ENCODE assay signal across 24 cellular contexts in genomic region chr7:1703475-1704325, GRCh38. TPM values are rescaled to one million over a fixed set of nuclear protein-coding genes. Genes with fewer than 3 reads are reported as not detected.
DNase-seq lines count a peak whose midpoint lies in the region; ATAC-seq and TF ChIP-seq lines count a peak whose summit lies in the region.
"Had no signal": no experiment of that assay in that cellular context is flagged by ENCODE, and none has a peak within 500 bp of the region (broad histone marks: within the 10 kb centered on the region; RNA-seq: fewer than 3 reads in every experiment).

No MANE protein-coding gene starts in this region.

- H3K4me3 ChIP-seq in WERI-Rb-1 (ENCODE audit: low read depth, low read length) (no peak overlapping the region), lower lobe of right lung (no peak overlapping the region), aorta (ENCODE audit: low read length in 2 of 2) (no peak overlapping the region)
- H3K4me3 ChIP-seq: breast epithelium, GM23248, K562, lung, vagina had no signal

- H3K9me3 Mint-ChIP-seq in activated naive CD8-positive, alpha-beta T cell treated with anti-CD3 and anti-CD28 coated beads, Interleukin-2, amount 10 ng/mL, durations not matched to agents 7 days and 5 days: peaks cover 3% of the 10 kb centered on the region
- H3K9me3 Mint-ChIP-seq in activated naive CD8-positive, alpha-beta T cell treated with anti-CD3 and anti-CD28 coated beads, Interleukin-2, amount 50 U/mL, for 24 hours: peaks cover 8% of the 10 kb centered on the region

- DNase-seq in activated naive CD8-positive, alpha-beta T cell treated with anti-CD3 and anti-CD28 coated beads, Interleukin-2, amount 10 ng/mL, durations not matched to agents 7 days and 5 days: peak; percentile 10
- no peak for DNase-seq in activated naive CD8-positive, alpha-beta T cell treated with anti-CD3 and anti-CD28 coated beads, Interleukin-2, amount 50 U/mL, for 24 hours
- DNase-seq in WERI-Rb-1 (peak; percentile 36), lower lobe of right lung (peak; percentile 17), aorta (peak; percentile 21 to 61), SIG-M5 (lab: John Stamatoyannopoulos, UW) (no peak)
- DNase-seq: ACHN; activated B cell treated with CpG ODN at 0.5 μM for 24 hours; activated CD8-positive, alpha-beta T cell treated with anti-CD3 and anti-CD28 coated beads for 36 hours; C1 segment of cervical spinal cord; GDM1; GM23248; MV-4-11; NCI-H1694 treated with DMSO at 0.1 percent for 48 hours; nucleus accumbens; retina; stimulated activated CD8-positive, alpha-beta memory T cell treated with anti-CD3 and anti-CD28 coated beads, Interleukin-4, amount 100 ng/mL, for 48 hours had no signal

- H3K36me3 ChIP-seq in WERI-Rb-1 (peaks cover 44% of the 10 kb centered on the region), lower lobe of right lung (no peaks in the 10 kb centered on the region), aorta (ENCODE audit: control insufficient read depth in 1 of 2, insufficient read depth in 2 of 2, low read length in 1 of 2) (no peaks in the 10 kb centered on the region)
- H3K36me3 ChIP-seq: breast epithelium, vagina had no signal

- no peaks in the 10 kb centered on the region for H3K4me1 ChIP-seq in lower lobe of right lung
- no peaks in the 10 kb centered on the region for H3K4me1 ChIP-seq in aorta (ENCODE audit: control insufficient read depth in 1 of 2, insufficient read depth in 2 of 2, low read length in 2 of 2)
- H3K4me1 ChIP-seq: breast epithelium, vagina had no signal

- TF ChIP-seq CTCF in WERI-Rb-1 (IDR thresholded peaks at IDR 0.05; ENCODE audit: low read depth, low read length) (no peak), lower lobe of right lung (IDR thresholded peaks at IDR 0.05) (no peak)

- POLR2A ChIA-PET in activated naive CD8-positive, alpha-beta T cell treated with anti-CD3 and anti-CD28 coated beads, Interleukin-2, amount 10 ng/mL, durations not matched to agents 7 days and 5 days (lab: Charles Lee): no interaction called here

- 76 to 77% methylated on average over 20 of the region's 20 CpGs for whole genome bisulfite sequencing in aorta, 2 donors

- H3K9me3 ChIP-seq in WERI-Rb-1 (ENCODE audit: severe bottlenecking) (peaks cover 10% of the 10 kb centered on the region), lower lobe of right lung (peaks cover 10% of the 10 kb centered on the region), aorta (ENCODE audit: control insufficient read depth, low read length) (peaks cover 4% of the 10 kb centered on the region)
- H3K9me3 ChIP-seq: vagina had no signal

- H3K27me3 Mint-ChIP-seq in activated naive CD8-positive, alpha-beta T cell treated with anti-CD3 and anti-CD28 coated beads, Interleukin-2, amount 10 ng/mL, durations not matched to agents 7 days and 5 days: peaks cover 2% of the 10 kb centered on the region
- H3K27me3 Mint-ChIP-seq in activated naive CD8-positive, alpha-beta T cell treated with anti-CD3 and anti-CD28 coated beads, Interleukin-2, amount 50 U/mL, for 24 hours: peaks cover 4% of the 10 kb centered on the region
- H3K27me3 Mint-ChIP-seq: activated B cell treated with CpG ODN at 0.5 μM for 24 hours; activated CD8-positive, alpha-beta T cell treated with anti-CD3 and anti-CD28 coated beads for 36 hours had no signal

- no peaks in the 10 kb centered on the region for H3K36me3 Mint-ChIP-seq in activated naive CD8-positive, alpha-beta T cell treated with anti-CD3 and anti-CD28 coated beads, Interleukin-2, amount 10 ng/mL, durations not matched to agents 7 days and 5 days
- no peaks in the 10 kb centered on the region for H3K36me3 Mint-ChIP-seq in activated naive CD8-positive, alpha-beta T cell treated with anti-CD3 and anti-CD28 coated beads, Interleukin-2, amount 50 U/mL, for 24 hours (ENCODE audit: low read depth)

- no peak overlapping the region for H3K27ac Mint-ChIP-seq in activated naive CD8-positive, alpha-beta T cell treated with anti-CD3 and anti-CD28 coated beads, Interleukin-2, amount 10 ng/mL, durations not matched to agents 7 days and 5 days
- H3K27ac Mint-ChIP-seq in activated naive CD8-positive, alpha-beta T cell treated with anti-CD3 and anti-CD28 coated beads, Interleukin-2, amount 50 U/mL, for 24 hours: no peak overlapping the region
- H3K27ac Mint-ChIP-seq: activated B cell treated with CpG ODN at 0.5 μM for 24 hours; activated CD8-positive, alpha-beta T cell treated with anti-CD3 and anti-CD28 coated beads for 36 hours; activated T-helper 1 cell treated with anti-CD3 and anti-CD28 coated beads, Interleukin-12 subunit alpha, Interleukin-12 subunit beta, Interleukin-2, Interleukin-4 antibody, amounts not matched to agents 30 ng/mL and 10 ng/mL and 1 ng/mL, durations not matched to agents 14 hours and 24 hours and 36 hours had no signal

- no peaks in the 10 kb centered on the region for H3K27me3 ChIP-seq in WERI-Rb-1 (ENCODE audit: insufficient read depth, low read depth, severe bottlenecking)
- H3K27me3 ChIP-seq in lower lobe of right lung (ENCODE audit: low read depth): no peaks in the 10 kb centered on the region
- no peaks in the 10 kb centered on the region for H3K27me3 ChIP-seq in aorta (ENCODE audit: control insufficient read depth in 1 of 2, insufficient read depth in 2 of 2, low read length in 1 of 2)
- H3K27me3 ChIP-seq: vagina had no signal

- no peaks in the 10 kb centered on the region for H3K4me1 Mint-ChIP-seq in activated naive CD8-positive, alpha-beta T cell treated with anti-CD3 and anti-CD28 coated beads, Interleukin-2, amount 10 ng/mL, durations not matched to agents 7 days and 5 days
- no peaks in the 10 kb centered on the region for H3K4me1 Mint-ChIP-seq in activated naive CD8-positive, alpha-beta T cell treated with anti-CD3 and anti-CD28 coated beads, Interleukin-2, amount 50 U/mL, for 24 hours
- H3K4me1 Mint-ChIP-seq: activated B cell treated with CpG ODN at 0.5 μM for 24 hours had no signal

- ATAC-seq in activated naive CD8-positive, alpha-beta T cell treated with anti-CD3 and anti-CD28 coated beads, Interleukin-2, amount 10 ng/mL, durations not matched to agents 7 days and 5 days (ENCODE audit: low read depth): no peak
- no peak for ATAC-seq in activated naive CD8-positive, alpha-beta T cell treated with anti-CD3 and anti-CD28 coated beads, Interleukin-2, amount 50 U/mL, for 24 hours
- no peak for ATAC-seq in lower lobe of right lung
- ATAC-seq in aorta (ENCODE audit: low FRiP score): no peak
- ATAC-seq in HG03280 (IDR thresholded peaks at IDR 0.05; ENCODE audit: unreplicated experiment): no peak
- ATAC-seq in HG02852 (IDR thresholded peaks at IDR 0.05; ENCODE audit: unreplicated experiment): no peak
- ATAC-seq: activated CD8-positive, alpha-beta T cell treated with anti-CD3 and anti-CD28 coated beads for 36 hours; K562 had no signal

- H3K4me3 Mint-ChIP-seq in activated naive CD8-positive, alpha-beta T cell treated with anti-CD3 and anti-CD28 coated beads, Interleukin-2, amount 10 ng/mL, durations not matched to agents 7 days and 5 days: no peak overlapping the region
- no peak overlapping the region for H3K4me3 Mint-ChIP-seq in activated naive CD8-positive, alpha-beta T cell treated with anti-CD3 and anti-CD28 coated beads, Interleukin-2, amount 50 U/mL, for 24 hours
- H3K4me3 Mint-ChIP-seq: activated B cell treated with CpG ODN at 0.5 μM for 24 hours; activated CD8-positive, alpha-beta T cell treated with anti-CD3 and anti-CD28 coated beads for 36 hours; activated T-helper 1 cell treated with anti-CD3 and anti-CD28 coated beads, Interleukin-12 subunit alpha, Interleukin-12 subunit beta, Interleukin-2, Interleukin-4 antibody, amounts not matched to agents 30 ng/mL and 10 ng/mL and 1 ng/mL, durations not matched to agents 14 hours and 24 hours and 36 hours had no signal

- H3K27ac ChIP-seq in WERI-Rb-1: no peak overlapping the region
- no peak overlapping the region for H3K27ac ChIP-seq in lower lobe of right lung
- no peak overlapping the region for H3K27ac ChIP-seq in aorta (ENCODE audit: low read depth in 1 of 2, low read length in 2 of 2)
- H3K27ac ChIP-seq: breast epithelium, GM23248, vagina had no signal

- intact Hi-C loops in lower lobe of right lung (cut with DNase I): no loop called here
- intact Hi-C loops in aorta (cut with DNase I): no loop called here

RNA-seq across cellular contexts. Expression of gene ELFN1, which starts 33.6 kb away (rescaled TPM):
- total RNA-seq in activated naive CD8-positive, alpha-beta T cell treated with anti-CD3 and anti-CD28 coated beads, Interleukin-2, amount 10 ng/mL, durations not matched to agents 7 days and 5 days: not detected
- 1.4 TPM for total RNA-seq in lower lobe of right lung
- total RNA-seq in aorta: 1 to 10 TPM; 1.2 to 4.8 TPM
- under 1 TPM in 1 of 2 donors, not detected in 1; 0.13 TPM for polyA plus RNA-seq in aorta
- total RNA-seq: activated B cell treated with CpG ODN at 0.5 μM for 24 hours; activated T-helper 1 cell treated with anti-CD3 and anti-CD28 coated beads, Interleukin-12 subunit alpha, Interleukin-12 subunit beta, Interleukin-2, Interleukin-4 antibody, amounts not matched to agents 30 ng/mL and 10 ng/mL and 1 ng/mL, durations not matched to agents 14 hours and 24 hours and 36 hours had no signal

Comparison
In these comparisons a context has a peak if more than half of its experiments do, and no peak if none do; other contexts are left out.
1. DNase-seq: peak in activated naive CD8-positive, alpha-beta T cell treated with anti-CD3 and anti-CD28 coated beads, Interleukin-2, amount 10 ng/mL, durations not matched to agents 7 days and 5 days (single experiment), WERI-Rb-1 (single experiment), lower lobe of right lung (single experiment) and aorta (2 of 2); none in activated naive CD8-positive, alpha-beta T cell treated with anti-CD3 and anti-CD28 coated beads, Interleukin-2, amount 50 U/mL, for 24 hours (single experiment) and SIG-M5 (single experiment).